ENCODE assay signal across 12 cellular contexts in the genomic region with DNA sequence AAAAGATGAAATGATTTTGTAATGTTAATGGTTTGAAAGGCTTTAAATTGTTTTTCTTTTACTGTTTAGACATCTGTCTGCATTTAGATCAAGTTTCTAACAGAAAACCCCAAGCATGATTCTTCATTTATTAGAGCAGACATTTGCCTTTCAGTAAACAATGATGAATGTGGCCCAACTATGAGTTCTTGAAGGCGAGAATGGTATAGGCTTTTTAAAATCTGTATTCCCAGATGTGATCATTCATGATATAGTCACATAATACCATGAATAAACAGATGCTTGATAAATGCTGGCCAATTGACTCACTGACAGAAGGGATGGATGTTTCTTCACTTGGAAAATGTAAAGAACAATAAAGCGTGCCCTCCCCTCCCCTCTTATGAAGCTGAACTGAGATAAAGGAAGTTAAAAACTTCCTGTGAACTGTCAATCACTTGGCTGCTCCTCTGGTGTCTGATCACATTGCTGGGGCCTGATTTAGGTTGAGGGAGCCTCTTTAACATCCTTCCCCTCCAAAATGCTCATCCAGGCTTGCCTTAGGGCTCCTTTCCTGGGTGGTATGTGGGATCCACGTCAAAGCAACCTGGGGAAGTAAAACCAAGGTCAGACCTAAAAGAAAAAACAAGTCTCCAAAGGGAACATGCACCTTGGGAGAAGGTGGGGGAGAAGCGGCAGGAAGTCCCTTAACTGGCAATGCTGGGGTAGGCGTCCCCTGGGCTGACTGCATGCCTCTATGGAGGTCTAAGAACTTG. TPM values are rescaled to one million over a fixed set of nuclear protein-coding genes. Genes with fewer than 3 reads are reported as not detected.
"Had no signal": no experiment of that assay in that cellular context is flagged by ENCODE, and none has a peak within 500 bp of the region (broad histone marks: within the 10 kb centered on the region; RNA-seq: fewer than 3 reads in every experiment).

No MANE protein-coding gene starts in this region.

- H3K36me3 ChIP-seq: gastroesophageal sphincter, tibial artery had no signal

- H3K27ac Mint-ChIP-seq: activated CD8-positive, alpha-beta T cell treated with anti-CD3 and anti-CD28 coated beads, Interleukin-2, amount 10 ng/mL, durations not matched to agents 7 days and 5 days; activated naive CD4-positive, alpha-beta T cell treated with anti-CD3 and anti-CD28 coated beads, Interleukin-2, amount 50 U/mL, for 24 hours; brain had no signal

- H2AFZ ChIP-seq: parathyroid adenoma had no signal

- H3K4me1 Mint-ChIP-seq: brain; central memory CD8-positive, alpha-beta T cell had no signal

- H3K4me3 Mint-ChIP-seq: activated CD8-positive, alpha-beta T cell treated with anti-CD3 and anti-CD28 coated beads, Interleukin-2, amount 10 ng/mL, durations not matched to agents 7 days and 5 days; activated naive CD4-positive, alpha-beta T cell treated with anti-CD3 and anti-CD28 coated beads, Interleukin-2, amount 50 U/mL, for 24 hours; brain; central memory CD8-positive, alpha-beta T cell; neural crest cell; T-helper 2 cell treated with Interferon-gamma antibody and Interleukin-4, amounts not matched to agents 5 μg/mL and 100 μg/mL, for 36 hours had no signal

- H3K27ac ChIP-seq: gastroesophageal sphincter, parathyroid adenoma, tibial artery had no signal

- H3K4me3 ChIP-seq: gastroesophageal sphincter, tibial artery had no signal

- H3K27me3 Mint-ChIP-seq: activated naive CD4-positive, alpha-beta T cell treated with anti-CD3 and anti-CD28 coated beads, Interleukin-2, amount 50 U/mL, for 24 hours had no signal

- H3K79me2 ChIP-seq: parathyroid adenoma had no signal

- DNase-seq: activated CD4-positive, alpha-beta T cell treated with anti-CD3 and anti-CD28 coated beads for 1 hour; activated CD8-positive, alpha-beta T cell treated with anti-CD3 and anti-CD28 coated beads, Interleukin-2, amount 10 ng/mL, durations not matched to agents 7 days and 5 days; amniotic stem cell; retina; tibial artery had no signal

- H3K9ac ChIP-seq: parathyroid adenoma had no signal

- H3K9me3 Mint-ChIP-seq: activated naive CD4-positive, alpha-beta T cell treated with anti-CD3 and anti-CD28 coated beads, Interleukin-2, amount 50 U/mL, for 24 hours; brain; central memory CD8-positive, alpha-beta T cell; neural crest cell; T-helper 2 cell treated with Interferon-gamma antibody and Interleukin-4, amounts not matched to agents 5 μg/mL and 100 μg/mL, for 36 hours had no signal

- H3K4me1 ChIP-seq: gastroesophageal sphincter, parathyroid adenoma, tibial artery had no signal

- H3K36me3 Mint-ChIP-seq: activated naive CD4-positive, alpha-beta T cell treated with anti-CD3 and anti-CD28 coated beads, Interleukin-2, amount 50 U/mL, for 24 hours; brain had no signal

- ATAC-seq: activated CD8-positive, alpha-beta T cell treated with anti-CD3 and anti-CD28 coated beads, Interleukin-2, amount 10 ng/mL, durations not matched to agents 7 days and 5 days; gastroesophageal sphincter had no signal

- H3K9me3 ChIP-seq: gastroesophageal sphincter, tibial artery had no signal

RNA-seq across cellular contexts. Expression of a gene that starts 3.3 kb away (rescaled TPM):
- total RNA-seq: activated CD8-positive, alpha-beta T cell treated with anti-CD3 and anti-CD28 coated beads, Interleukin-2, amount 10 ng/mL, durations not matched to agents 7 days and 5 days had no signal
